21 cellular contexts compared by ENCODE assay signal in the genomic region with DNA sequence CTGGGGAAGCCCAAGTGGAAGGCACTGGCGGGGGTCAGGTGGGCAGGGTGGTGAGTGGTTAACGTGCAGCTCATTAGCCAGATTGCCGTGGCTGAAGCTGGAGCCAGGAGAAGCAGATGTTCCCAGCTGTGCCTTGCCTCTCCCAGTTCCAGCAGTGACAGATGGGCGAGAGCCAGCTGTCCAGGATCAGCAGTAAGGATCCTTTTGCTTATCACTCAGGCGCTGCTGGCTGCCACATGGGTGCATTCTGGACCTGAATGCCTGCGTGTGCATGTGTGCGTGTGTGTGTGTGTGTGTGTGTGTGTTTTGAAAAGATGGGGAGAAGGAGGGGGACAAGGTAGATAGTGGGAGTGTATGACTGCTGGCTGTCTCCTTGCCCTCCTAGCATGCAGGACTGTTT. TPM values are rescaled to one million over a fixed set of nuclear protein-coding genes. Genes with fewer than 3 reads are reported as not detected.
DNase-seq lines count a peak whose midpoint lies in the region; ATAC-seq and TF ChIP-seq lines count a peak whose summit lies in the region.
"Had no signal": no experiment of that assay in that cellular context is flagged by ENCODE, and none has a peak within 500 bp of the region (broad histone marks: within the 10 kb centered on the region; RNA-seq: fewer than 3 reads in every experiment).

No MANE protein-coding gene starts in this region.

- WGBS in tibial nerve, 2 donors: 61 to 64% methylated on average over 7 of the region's 7 CpGs

- H3K27ac Mint-ChIP-seq in activated CD4-positive, alpha-beta T cell treated with anti-CD3 and anti-CD28 coated beads, Interleukin-2, amount 10 ng/mL, durations not matched to agents 24 days and 14 days: no peak overlapping the region
- peak overlapping the region; percentile 70 for H3K27ac Mint-ChIP-seq in T-helper 17 cell
- no peak overlapping the region for H3K27ac Mint-ChIP-seq in stimulated activated memory B cell treated with anti-CD40 and anti-IgM and Interleukin-4, amounts not matched to agents 10 μg/mL and 1 μg/mL and 100 μg/mL, for 72 hours
- H3K27ac Mint-ChIP-seq: activated T-cell treated with anti-CD3 and anti-CD28 coated beads, Interleukin-2, amount 50 U/mL, for 72 hours had no signal

- peak; percentile 53 for DNase-seq in activated CD4-positive, alpha-beta T cell treated with anti-CD3 and anti-CD28 coated beads, Interleukin-2, amount 10 ng/mL, durations not matched to agents 24 days and 14 days
- DNase-seq in activated CD4-positive, alpha-beta T cell treated with anti-CD3 and anti-CD28 coated beads, Interleukin-2, amount 50 U/mL, for 1 hour: no peak
- DNase-seq in T-helper 17 cell: no peak
- DNase-seq in GM10248 (ENCODE audit: extremely low spot score): no peak
- no peak for DNase-seq in SIG-M5 (lab: John Stamatoyannopoulos, UW)
- no peak for DNase-seq in tibial nerve (ENCODE audit: low spot score in 2 of 2)
- DNase-seq: ACHN; activated CD4-positive, alpha-beta T cell treated with anti-CD3 and anti-CD28 coated beads for 48 hours; activated T-cell treated with anti-CD3 and anti-CD28 coated beads, Interleukin-2, amount 50 U/mL, for 72 hours; amygdala; esophagus squamous epithelium; GF-D8; lower lobe of right lung; stimulated activated naive CD4-positive, alpha-beta T cell treated with Interleukin-2 at 50 U/mL for 16 hours had no signal

- CTCF ChIA-PET in GM10248 (lab: Yijun Ruan, JAX): interaction anchor here (1.5 to 7.5 kb wide), 5 partner anchors 11 to 332 kb away, joined by 3 to 63 read pairs (median 5); no protein-coding TSS in a partner anchor

- H3K27me3 Mint-ChIP-seq in activated CD4-positive, alpha-beta T cell treated with anti-CD3 and anti-CD28 coated beads, Interleukin-2, amount 10 ng/mL, durations not matched to agents 24 days and 14 days: peaks cover 13% of the 10 kb centered on the region
- H3K27me3 Mint-ChIP-seq in T-helper 17 cell: no peaks in the 10 kb centered on the region
- H3K27me3 Mint-ChIP-seq in stimulated activated memory B cell treated with anti-CD40 and anti-IgM and Interleukin-4, amounts not matched to agents 10 μg/mL and 1 μg/mL and 100 μg/mL, for 72 hours: peaks cover 13% of the 10 kb centered on the region

- H3K4me1 Mint-ChIP-seq in activated CD4-positive, alpha-beta T cell treated with anti-CD3 and anti-CD28 coated beads, Interleukin-2, amount 10 ng/mL, durations not matched to agents 24 days and 14 days: peaks cover 24% of the 10 kb centered on the region
- peaks cover 52% of the 10 kb centered on the region for H3K4me1 Mint-ChIP-seq in T-helper 17 cell
- peaks cover 25% of the 10 kb centered on the region for H3K4me1 Mint-ChIP-seq in stimulated activated memory B cell treated with anti-CD40 and anti-IgM and Interleukin-4, amounts not matched to agents 10 μg/mL and 1 μg/mL and 100 μg/mL, for 72 hours

- no peaks in the 10 kb centered on the region for H3K36me3 Mint-ChIP-seq in activated CD4-positive, alpha-beta T cell treated with anti-CD3 and anti-CD28 coated beads, Interleukin-2, amount 10 ng/mL, durations not matched to agents 24 days and 14 days (ENCODE audit: low read depth)
- no peaks in the 10 kb centered on the region for H3K36me3 Mint-ChIP-seq in T-helper 17 cell (ENCODE audit: low read depth)
- H3K36me3 Mint-ChIP-seq in stimulated activated memory B cell treated with anti-CD40 and anti-IgM and Interleukin-4, amounts not matched to agents 10 μg/mL and 1 μg/mL and 100 μg/mL, for 72 hours: no peaks in the 10 kb centered on the region
- H3K36me3 Mint-ChIP-seq: IgD-negative memory B cell had no signal

- H3K9me3 ChIP-seq in T-helper 17 cell (ENCODE audit: control insufficient read depth, low read length, poor library complexity, severe bottlenecking) (no peaks in the 10 kb centered on the region), iPS-18a (ENCODE audit: control insufficient read depth, low read depth, low read length) (no peaks in the 10 kb centered on the region), tibial nerve (no peaks in the 10 kb centered on the region)
- H3K9me3 ChIP-seq: esophagus squamous epithelium, lower lobe of right lung, neutrophil had no signal

- no peaks in the 10 kb centered on the region for H3K27me3 ChIP-seq in iPS-18a (ENCODE audit: control insufficient read depth, insufficient read depth, low read length)
- peaks cover 0 to 5% of the 10 kb centered on the region in 2 donors for H3K27me3 ChIP-seq in tibial nerve
- H3K27me3 ChIP-seq: esophagus squamous epithelium had no signal

- H3K36me3 ChIP-seq in iPS-18a (ENCODE audit: control insufficient read depth, low read depth, low read length) (peaks cover 29% of the 10 kb centered on the region), tibial nerve (no peaks in the 10 kb centered on the region)
- H3K36me3 ChIP-seq: lower lobe of right lung, neutrophil had no signal

- H3K4me3 Mint-ChIP-seq in activated CD4-positive, alpha-beta T cell treated with anti-CD3 and anti-CD28 coated beads, Interleukin-2, amount 10 ng/mL, durations not matched to agents 24 days and 14 days: no peak overlapping the region
- peak overlapping the region; percentile 52 for H3K4me3 Mint-ChIP-seq in T-helper 17 cell
- H3K4me3 Mint-ChIP-seq in stimulated activated memory B cell treated with anti-CD40 and anti-IgM and Interleukin-4, amounts not matched to agents 10 μg/mL and 1 μg/mL and 100 μg/mL, for 72 hours: no peak overlapping the region
- H3K4me3 Mint-ChIP-seq: activated T-cell treated with anti-CD3 and anti-CD28 coated beads, Interleukin-2, amount 50 U/mL, for 72 hours; IgD-negative memory B cell had no signal

- H3K9me3 Mint-ChIP-seq in activated CD4-positive, alpha-beta T cell treated with anti-CD3 and anti-CD28 coated beads, Interleukin-2, amount 10 ng/mL, durations not matched to agents 24 days and 14 days: no peaks in the 10 kb centered on the region
- no peaks in the 10 kb centered on the region for H3K9me3 Mint-ChIP-seq in stimulated activated memory B cell treated with anti-CD40 and anti-IgM and Interleukin-4, amounts not matched to agents 10 μg/mL and 1 μg/mL and 100 μg/mL, for 72 hours
- H3K9me3 Mint-ChIP-seq: activated T-cell treated with anti-CD3 and anti-CD28 coated beads, Interleukin-2, amount 50 U/mL, for 72 hours; IgD-negative memory B cell had no signal

- H3K4me1 ChIP-seq in iPS-18a (ENCODE audit: control insufficient read depth, low read depth, low read length): peaks cover 42% of the 10 kb centered on the region
- H3K4me1 ChIP-seq in tibial nerve: peaks cover 0 to 14% (median 11%) of the 10 kb centered on the region in 4 donors

- H3K9ac ChIP-seq in iPS-18a (ENCODE audit: low read length): no peak overlapping the region

- intact Hi-C loops in activated CD4-positive, alpha-beta T cell treated with anti-CD3 and anti-CD28 coated beads, Interleukin-2, amount 10 ng/mL, durations not matched to agents 24 days and 14 days (cut with micrococcal nuclease): loop anchor here (5.0 kb wide), 1 partner anchor 38 kb away; no protein-coding TSS in a partner anchor

- POLR2A ChIA-PET in GM10248 (lab: Yijun Ruan, JAX): no interaction called here

- no peak for TF ChIP-seq POLR2A in tibial nerve (IDR thresholded peaks at IDR 0.05)

- TF ChIP-seq EP300 in tibial nerve (IDR thresholded peaks at IDR 0.05): no peak

- H3K27ac ChIP-seq in iPS-18a (ENCODE audit: low read length): no peak overlapping the region
- H3K27ac ChIP-seq in tibial nerve: no peak overlapping the region
- H3K27ac ChIP-seq: coronary artery, lower lobe of right lung, neutrophil had no signal

- ATAC-seq in T-helper 17 cell: no peak
- ATAC-seq in stimulated activated memory B cell treated with anti-CD40 and anti-IgM and Interleukin-4, amounts not matched to agents 10 μg/mL and 1 μg/mL and 100 μg/mL, for 72 hours: peak; percentile 17
- ATAC-seq: activated T-cell treated with anti-CD3 and anti-CD28 coated beads, Interleukin-2, amount 50 U/mL, for 72 hours had no signal

- H3K4me3 ChIP-seq in iPS-18a (ENCODE audit: low read length) (peak overlapping the region; percentile 16), tibial nerve (no peak overlapping the region)
- H3K4me3 ChIP-seq: coronary artery, esophagus squamous epithelium, lower lobe of right lung, smooth muscle cell had no signal

- TF ChIP-seq CTCF in GM10248 (IDR thresholded peaks at IDR 0.05; ENCODE audit: control extremely low read depth, extremely low read depth, low read depth, missing control alignments) (no peak), tibial nerve (IDR thresholded peaks at IDR 0.05) (no peak)

RNA-seq across cellular contexts. Expression of a gene that starts 3.5 kb away (rescaled TPM):
- 0.09 and 0.26 TPM in 2 replicates for total RNA-seq in activated CD4-positive, alpha-beta T cell treated with anti-CD3 and anti-CD28 coated beads, Interleukin-2, amount 10 ng/mL, durations not matched to agents 24 days and 14 days
- total RNA-seq in T-helper 17 cell: 10 to 100 TPM in 1 of 2 donors, 1 to 10 TPM in 1; 9.4 to 19.7 TPM
- total RNA-seq in tibial nerve: 1 to 10 TPM in 1 of 4 donors, under 1 TPM in 1, not detected in 2; 0.87 to 3.6 TPM
- total RNA-seq: RPMI7951 had no signal

RNA-seq across cellular contexts. Expression of a gene that starts 24.0 kb away (rescaled TPM):
- total RNA-seq in activated CD4-positive, alpha-beta T cell treated with anti-CD3 and anti-CD28 coated beads, Interleukin-2, amount 10 ng/mL, durations not matched to agents 24 days and 14 days: 85.8 and 89.7 TPM in 2 replicates
- total RNA-seq in T-helper 17 cell: 100 to 1,000 TPM; 151 to 165 TPM
- total RNA-seq in tibial nerve: 10 to 100 TPM; 57.5 to 96.9 (median 72.7) TPM

RNA-seq across cellular contexts. Expression of a gene that starts 38.1 kb away (rescaled TPM):
- total RNA-seq in activated CD4-positive, alpha-beta T cell treated with anti-CD3 and anti-CD28 coated beads, Interleukin-2, amount 10 ng/mL, durations not matched to agents 24 days and 14 days: not detected in 2 replicates
- under 1 TPM; 0.60 to 0.80 TPM for total RNA-seq in T-helper 17 cell
- not detected for total RNA-seq in tibial nerve
- total RNA-seq: activated T-cell treated with anti-CD3 and anti-CD28 coated beads, Interleukin-2, amount 50 U/mL, for 72 hours; esophagus squamous epithelium; lower lobe of right lung; RPMI7951; smooth muscle cell had no signal

RNA-seq across cellular contexts. Expression of a gene that starts 42.6 kb away (rescaled TPM):
- total RNA-seq in activated CD4-positive, alpha-beta T cell treated with anti-CD3 and anti-CD28 coated beads, Interleukin-2, amount 10 ng/mL, durations not matched to agents 24 days and 14 days: 0.37 and 0.45 TPM in 2 replicates
- total RNA-seq in T-helper 17 cell (under 1 TPM; 0.23 to 0.42 TPM), tibial nerve (1 to 10 TPM; 1.2 to 9.0 (median 1.5) TPM)
- total RNA-seq: RPMI7951 had no signal
